8 cellular contexts compared by ENCODE assay signal in genomic region chr1:225779165-225779564, GRCh38. TPM values are rescaled to one million over a fixed set of nuclear protein-coding genes. Genes with fewer than 3 reads are reported as not detected.
DNase-seq lines count a peak whose midpoint lies in the region; ATAC-seq and TF ChIP-seq lines count a peak whose summit lies in the region.
"Not testable (repeated sequence)": the region's sequence is repeated elsewhere in the genome, so short reads cannot be mapped to it uniquely, and the experiment has no call there.

No MANE protein-coding gene starts in this region.

- TF ChIP-seq CTCF in Caco-2 (IDR thresholded peaks at IDR 0.05; ENCODE audit: insufficient read depth in 1 of 2, low read depth in 1 of 2, low read length in 1 of 2, severe bottlenecking in 1 of 2, unreplicated experiment in 1 of 2); mammary epithelial cell (conservative IDR thresholded peaks at IDR 0.05 in 1 of 2, IDR thresholded peaks at IDR 0.05 in 1 of 2; ENCODE audit: extremely low read depth in 1 of 2, insufficient read depth in 1 of 2, low read depth in 1 of 2, low read length in 2 of 2); fibroblast of villous mesenchyme (IDR thresholded peaks at IDR 0.05; ENCODE audit: insufficient read depth, low read depth, low read length); sigmoid colon (IDR thresholded peaks at IDR 0.05): not testable (repeated sequence)

- BruUV-seq in Caco-2 (replicated peaks; lab: Mats Ljungman, UMichigan); mammary epithelial cell (replicated peaks; lab: Mats Ljungman, UMichigan): not testable (repeated sequence)

- ATAC-seq in aorta (ENCODE audit: low FRiP score): not testable (repeated sequence)

- not testable (repeated sequence) for H4K20me1 ChIP-seq in mammary epithelial cell (ENCODE audit: insufficient read depth, low read length)

- H3K27me3 Mint-ChIP-seq in Caco-2 (ENCODE audit: insufficient read depth, unreplicated experiment): not testable (repeated sequence)

- H2BK12ac ChIP-seq in mesenchymal stem cell (ENCODE audit: low read length in 2 of 2): not testable (repeated sequence)

- peak overlapping the region; percentile 97 for H3K9ac ChIP-seq in SK-N-MC (ENCODE audit: insufficient read length)
- not testable (repeated sequence) for H3K9ac ChIP-seq in mammary epithelial cell (ENCODE audit: insufficient read depth, low read length)
- H3K9ac ChIP-seq in mesenchymal stem cell (ENCODE audit: low read length): peak overlapping the region; percentile 99

- not testable (repeated sequence) for H2BK120ac ChIP-seq in mesenchymal stem cell (ENCODE audit: low read depth, low read length)

- H3K79me2 ChIP-seq in mammary epithelial cell (ENCODE audit: insufficient read depth, low read length): peaks cover 61% of the 10 kb centered on the region

- H4K8ac ChIP-seq in mesenchymal stem cell (ENCODE audit: low read length): not testable (repeated sequence)

- H3K4me1 Mint-ChIP-seq in Caco-2 (ENCODE audit: low read depth, unreplicated experiment): not testable (repeated sequence)

- not testable (repeated sequence) for H3K79me1 ChIP-seq in mesenchymal stem cell (replicated peaks; ENCODE audit: low read length, poor library complexity, severe bottlenecking)

- peak overlapping the region; percentile 94 for H3K4me3 ChIP-seq in Caco-2 (ENCODE audit: low read depth, low read length)
- peak overlapping the region; percentile 98 for H3K4me3 ChIP-seq in SK-N-MC
- peak overlapping the region; percentile 74 to 99 (median 77) for H3K4me3 ChIP-seq in mammary epithelial cell (replicated peaks in 1 of 3; ENCODE audit: insufficient read depth in 1 of 3, low read depth in 2 of 3, low read length in 3 of 3)
- H3K4me3 ChIP-seq in fibroblast of villous mesenchyme (ENCODE audit: low read depth, low read length): peak overlapping the region; percentile 97
- H3K4me3 ChIP-seq in mesenchymal stem cell (ENCODE audit: insufficient read depth in 1 of 2, low read depth in 1 of 2, low read length in 2 of 2): peak overlapping the region; percentile 29 to 99
- H3K4me3 ChIP-seq in sigmoid colon: peak overlapping the region; percentile 63 to 84 (median 74)
- peak overlapping the region; percentile 43 to 89 for H3K4me3 ChIP-seq in aorta (ENCODE audit: low read length in 2 of 2)

- not testable (repeated sequence) for TF ChIP-seq POLR2A in sigmoid colon (IDR thresholded peaks at IDR 0.05)

- in situ Hi-C loops in mammary epithelial cell (cut with MboI; ENCODE audit: low sequenced_read_pairs in 2 of 2): loop anchor here (5.0 to 10.0 kb wide), 3 partner anchors 206 to 302 kb away; no protein-coding TSS in a partner anchor

- H3K4me1 ChIP-seq in Caco-2; aorta (ENCODE audit: control insufficient read depth in 1 of 2, insufficient read depth in 2 of 2, low read length in 2 of 2): not testable (repeated sequence)
- H3K4me1 ChIP-seq in mammary epithelial cell (ENCODE audit: insufficient read depth, low read length): peaks cover 18% of the 10 kb centered on the region
- H3K4me1 ChIP-seq in mesenchymal stem cell (ENCODE audit: control insufficient read depth, insufficient read depth, low read depth, low read length): peaks cover 12% of the 10 kb centered on the region
- H3K4me1 ChIP-seq in sigmoid colon: peaks cover 0 to 79% (median 73%) of the 10 kb centered on the region in 4 donors

- not testable (repeated sequence) for H3K9me3 Mint-ChIP-seq in Caco-2 (ENCODE audit: unreplicated experiment)

- intact Hi-C loops in Caco-2 (cut with micrococcal nuclease; ENCODE audit: unreplicated experiment): not testable (repeated sequence)
- intact Hi-C loops in mammary epithelial cell (cut with micrococcal nuclease): loop anchor here (2.0 to 5.0 kb wide), 3 partner anchors 32 to 283 kb away; partner anchors contain the start of genes EPHX1, H3-3A and PYCR2
- intact Hi-C loops in sigmoid colon (cut with DNase I): loop anchor here (2.0 to 5.0 kb wide), 4 partner anchors 32 to 198 kb away; partner anchors contain the start of genes EPHX1 and PYCR2
- intact Hi-C loops in aorta (cut with DNase I): loop anchor here (5.0 to 10.0 kb wide), 3 partner anchors 38 to 196 kb away; no protein-coding TSS in a partner anchor

- WGBS in mammary epithelial cell (ENCODE audit: low coverage, missing lambda C conversion rate): 32% methylated on average over 7 of the region's 13 CpGs
- WGBS in mesenchymal stem cell: 87% methylated on average over 13 of the region's 13 CpGs
- WGBS in sigmoid colon, 2 donors: 34 to 52% methylated on average over 13 of the region's 13 CpGs
- WGBS in aorta, 2 donors: 47 to 49% methylated on average over 13 of the region's 13 CpGs

- POLR2A ChIA-PET in Caco-2 (lab: Charles Lee): not testable (repeated sequence)

- not testable (repeated sequence) for H4K91ac ChIP-seq in mesenchymal stem cell (ENCODE audit: low read length)

- not testable (repeated sequence) for DNase-seq in Caco-2; SK-N-MC (ENCODE audit: low read depth, low spot score); mammary epithelial cell; fibroblast of villous mesenchyme (ENCODE audit: low read depth); mesenchymal stem cell; sigmoid colon; aorta

- not testable (repeated sequence) for H2BK5ac ChIP-seq in mesenchymal stem cell (ENCODE audit: low read depth, low read length, poor library complexity, severe bottlenecking)

- H3K9me3 ChIP-seq in Caco-2; KOPT-K1 (ENCODE audit: insufficient read depth, low read length, poor library complexity, severe bottlenecking); SK-N-MC (ENCODE audit: low read depth, low read length); mammary epithelial cell (replicated peaks; ENCODE audit: insufficient read depth, low read length); mesenchymal stem cell (ENCODE audit: control insufficient read depth, low read length); sigmoid colon; aorta (ENCODE audit: control insufficient read depth, low read length): not testable (repeated sequence)

- peak overlapping the region; percentile 94 for H3K27ac ChIP-seq in KOPT-K1 (ENCODE audit: low read depth, low read length, poor library complexity, severe bottlenecking)
- not testable (repeated sequence) for H3K27ac ChIP-seq in SK-N-MC; mesenchymal stem cell (ENCODE audit: low read length, poor library complexity, severe bottlenecking); aorta (ENCODE audit: low read depth in 1 of 2, low read length in 2 of 2)
- H3K27ac ChIP-seq in mammary epithelial cell (ENCODE audit: insufficient read depth, low read depth, low read length): peak overlapping the region; percentile 92
- H3K27ac ChIP-seq in sigmoid colon: peak overlapping the region; percentile 92 to 96 (median 94)

- not testable (repeated sequence) for H3K27me3 ChIP-seq in Caco-2 (replicated peaks; ENCODE audit: control insufficient read depth, insufficient read depth, low read length); mammary epithelial cell (ENCODE audit: insufficient read depth, low read length); mesenchymal stem cell (ENCODE audit: control insufficient read depth in 1 of 2, insufficient read depth in 1 of 2, low read length in 2 of 2); sigmoid colon; aorta (ENCODE audit: control insufficient read depth in 1 of 2, insufficient read depth in 2 of 2, low read length in 1 of 2)

- CTCF ChIA-PET in Caco-2 (lab: Charles Lee): interaction anchor here (0.7 to 2.0 kb wide), 2 partner anchors 80 to 145 kb away, joined by 5 to 9 read pairs; partner anchors contain the start of gene PYCR2
- CTCF ChIA-PET in mammary epithelial cell (lab: Charles Lee; ENCODE audit: low non-redundant PET): not testable (repeated sequence)

- H3K4ac ChIP-seq in mesenchymal stem cell (ENCODE audit: low read depth in 1 of 2, low read length in 2 of 2): not testable (repeated sequence)

- H3K4me2 ChIP-seq in mammary epithelial cell (ENCODE audit: insufficient read depth, low read depth, low read length) (peak overlapping the region; percentile 90), mesenchymal stem cell (ENCODE audit: low read length, poor library complexity, severe bottlenecking) (peak overlapping the region; percentile 37)

- not testable (repeated sequence) for H3K23ac ChIP-seq in mesenchymal stem cell (ENCODE audit: low read length in 2 of 2)

- not testable (repeated sequence) for H2AK5ac ChIP-seq in mesenchymal stem cell (ENCODE audit: low read length, severe bottlenecking)

- dilution Hi-C loops in mammary epithelial cell (cut with HindIII; ENCODE audit: low sequenced_read_pairs): loop anchor here (5.0 kb wide), 2 partner anchors 68 to 227 kb away; no protein-coding TSS in a partner anchor

- peaks cover 31% of the 10 kb centered on the region for H3K36me3 Mint-ChIP-seq in Caco-2 (ENCODE audit: insufficient read depth, unreplicated experiment)

- H3K27ac Mint-ChIP-seq in Caco-2 (ENCODE audit: unreplicated experiment): not testable (repeated sequence)

- H3K14ac ChIP-seq in mesenchymal stem cell (ENCODE audit: low read length in 2 of 2): not testable (repeated sequence)

- H3K36me3 ChIP-seq in Caco-2 (ENCODE audit: control insufficient read depth, insufficient read depth, low read length); mammary epithelial cell (ENCODE audit: insufficient read depth, low read length); sigmoid colon; aorta (ENCODE audit: control insufficient read depth in 1 of 2, insufficient read depth in 2 of 2, low read length in 1 of 2): not testable (repeated sequence)
- H3K36me3 ChIP-seq in KOPT-K1 (ENCODE audit: insufficient read depth, low read length): peaks cover 50% of the 10 kb centered on the region
- H3K36me3 ChIP-seq in SK-N-MC (ENCODE audit: insufficient read depth, low read length): peaks cover 42% of the 10 kb centered on the region
- H3K36me3 ChIP-seq in mesenchymal stem cell (ENCODE audit: control insufficient read depth in 1 of 2, insufficient read depth in 2 of 2, low read depth in 1 of 2, low read length in 2 of 2): peaks cover 0 to 22% of the 10 kb centered on the region in 2 experiments

- not testable (repeated sequence) for H2AFZ ChIP-seq in mammary epithelial cell (ENCODE audit: low read depth, low read length); mesenchymal stem cell (ENCODE audit: low read depth, low read length)

- not testable (repeated sequence) for H3K18ac ChIP-seq in mesenchymal stem cell (ENCODE audit: low read depth in 1 of 2, low read length in 2 of 2)

- TF ChIP-seq EP300 in sigmoid colon (IDR thresholded peaks at IDR 0.05): not testable (repeated sequence)

- not testable (repeated sequence) for H3K4me3 Mint-ChIP-seq in Caco-2 (ENCODE audit: unreplicated experiment)

- H2BK15ac ChIP-seq in mesenchymal stem cell (ENCODE audit: low read depth, poor library complexity, severe bottlenecking): not testable (repeated sequence)

RNA-seq across cellular contexts. Expression of gene SRP9, which starts 1.5 kb away (rescaled TPM):
- total RNA-seq in Caco-2 (2022) (261 and 276 TPM in 2 replicates), mammary epithelial cell (100 to 1,000 TPM; 164 to 214 TPM), fibroblast of villous mesenchyme (166 and 232 TPM in 2 replicates), sigmoid colon (100 to 1,000 TPM; 148 to 270 (median 220) TPM), aorta (100 to 1,000 TPM; 128 to 140 TPM)
- polyA plus RNA-seq in mammary epithelial cell (228 TPM), sigmoid colon (100 to 1,000 TPM; 262 to 513 (median 358) TPM), aorta (100 to 1,000 TPM; 180 to 390 TPM)
- 74.5 TPM for polyA minus RNA-seq in mammary epithelial cell
- 196 TPM for polyA plus RNA-seq in mesenchymal stem cell (2013, experiment 1 of 2)
- 205 TPM for polyA plus RNA-seq in mesenchymal stem cell (2013, experiment 2 of 2)

RNA-seq across cellular contexts. Expression of gene EPHX1, which starts 30.8 kb away (rescaled TPM):
- 73.7 and 88.5 TPM in 2 replicates for total RNA-seq in Caco-2 (2022)
- total RNA-seq in mammary epithelial cell: 10 to 100 TPM; 22.8 to 32.8 TPM
- 17.6 TPM for polyA plus RNA-seq in mammary epithelial cell
- 15.2 TPM for polyA minus RNA-seq in mammary epithelial cell
- total RNA-seq in fibroblast of villous mesenchyme: 17.7 and 31.5 TPM in 2 replicates
- 58.9 TPM for polyA plus RNA-seq in mesenchymal stem cell (2013, experiment 1 of 2)
- polyA plus RNA-seq in mesenchymal stem cell (2013, experiment 2 of 2): 59.0 TPM
- 10 to 100 TPM; 43.6 to 78.9 (median 67.7) TPM for total RNA-seq in sigmoid colon
- 10 to 100 TPM in 2 of 3 donors, 1 to 10 TPM in 1; 6.9 to 26.6 (median 14.4) TPM for polyA plus RNA-seq in sigmoid colon
- total RNA-seq in aorta: 100 to 1,000 TPM in 1 of 2 donors, 10 to 100 TPM in 1; 57.6 to 153 TPM
- 10 to 100 TPM; 20.0 to 66.3 TPM for polyA plus RNA-seq in aorta
